Comparison of ENCODE assay signal across 14 cellular contexts in genomic region chr18:70172225-70172624, GRCh38. TPM values are rescaled to one million over a fixed set of nuclear protein-coding genes. Genes with fewer than 3 reads are reported as not detected.
A peak's percentile ranks its signal among the peaks of the same experiment; 100 is the strongest.
DNase-seq lines count a peak whose midpoint lies in the region; ATAC-seq and TF ChIP-seq lines count a peak whose summit lies in the region.
"Had no signal": no experiment of that assay in that cellular context is flagged by ENCODE, and none has a peak within 500 bp of the region (broad histone marks: within the 10 kb centered on the region; RNA-seq: fewer than 3 reads in every experiment).

No MANE protein-coding gene starts in this region.

- CTCF ChIA-PET in T-cell (lab: Charles Lee): no interaction called here

- H3K27ac ChIP-seq in right atrium auricular region (no peak overlapping the region), RWPE2 (ENCODE audit: poor library complexity, severe bottlenecking) (no peak overlapping the region), tibial nerve (no peak overlapping the region)
- H3K27ac ChIP-seq: HL-60, stomach had no signal

- no peak for TF ChIP-seq EP300 in tibial nerve (IDR thresholded peaks at IDR 0.05)

- H3K4me1 Mint-ChIP-seq in endothelial cell (ENCODE audit: unreplicated experiment): no peaks in the 10 kb centered on the region
- H3K4me1 Mint-ChIP-seq in T-cell: no peaks in the 10 kb centered on the region

- no peak for ATAC-seq in left ventricle myocardium superior
- no peak for ATAC-seq in RWPE2 (ENCODE audit: low read depth)
- no peak for ATAC-seq in T-cell (replicated peaks in 1 of 4)
- ATAC-seq in GM19351 (IDR thresholded peaks at IDR 0.05; ENCODE audit: unreplicated experiment): no peak
- ATAC-seq: activated CD8-positive, alpha-beta memory T cell treated with anti-CD3 and anti-CD28 coated beads, Interleukin-2, amount 10 ng/mL, durations not matched to agents 7 days and 5 days had no signal

- H3K27me3 Mint-ChIP-seq in endothelial cell (ENCODE audit: unreplicated experiment) (no peaks in the 10 kb centered on the region), T-cell (no peaks in the 10 kb centered on the region)
- H3K27me3 Mint-ChIP-seq: activated CD8-positive, alpha-beta memory T cell treated with anti-CD3 and anti-CD28 coated beads, Interleukin-2, amount 10 ng/mL, durations not matched to agents 7 days and 5 days; CD4-positive, CD25-positive, alpha-beta regulatory T cell had no signal

- H3K27me3 ChIP-seq in right atrium auricular region (no peaks in the 10 kb centered on the region), RWPE2 (ENCODE audit: insufficient read depth, poor library complexity, severe bottlenecking) (no peaks in the 10 kb centered on the region), tibial nerve (no peaks in the 10 kb centered on the region)
- H3K27me3 ChIP-seq: stomach had no signal

- H3K4me3 ChIP-seq in right atrium auricular region (no peak overlapping the region), RWPE2 (ENCODE audit: severe bottlenecking) (no peak overlapping the region), fibroblast of the aortic adventitia (ENCODE audit: low read depth, low read length) (no peak overlapping the region), tibial nerve (no peak overlapping the region)
- H3K4me3 ChIP-seq: lung, stomach had no signal

- H3K36me3 ChIP-seq in right atrium auricular region (no peaks in the 10 kb centered on the region), RWPE2 (ENCODE audit: low read depth) (peaks cover 43% of the 10 kb centered on the region), tibial nerve (peaks cover 0 to 12% (median 0%) of the 10 kb centered on the region in 3 donors)

- TF ChIP-seq CTCF in right atrium auricular region (IDR thresholded peaks at IDR 0.05): peak; percentile 16 to 46
- TF ChIP-seq CTCF in RWPE2 (IDR thresholded peaks at IDR 0.05; ENCODE audit: poor library complexity, severe bottlenecking): peak; percentile 48
- TF ChIP-seq CTCF in fibroblast of the aortic adventitia (IDR thresholded peaks at IDR 0.05; ENCODE audit: insufficient read depth, low read length): peak; percentile 48
- no peak for TF ChIP-seq CTCF in tibial nerve (IDR thresholded peaks at IDR 0.05)
- TF ChIP-seq CTCF in endothelial cell (IDR thresholded peaks at IDR 0.05; ENCODE audit: unreplicated experiment): no peak

- POLR2A ChIA-PET in T-cell (lab: Charles Lee): no interaction called here

- no peak for DNase-seq in right atrium auricular region (ENCODE audit: low spot score)
- no peak for DNase-seq in left ventricle myocardium superior
- DNase-seq in RWPE2 (ENCODE audit: low spot score): no peak
- peak; percentile 60 for DNase-seq in fibroblast of the aortic adventitia (ENCODE audit: low read depth)
- no peak for DNase-seq in tibial nerve (ENCODE audit: low spot score in 2 of 2)
- DNase-seq in endothelial cell (ENCODE audit: low spot score): no peak
- no peak for DNase-seq in T-cell
- DNase-seq: activated CD8-positive, alpha-beta memory T cell treated with anti-CD3 and anti-CD28 coated beads, Interleukin-2, amount 10 ng/mL, durations not matched to agents 7 days and 5 days; CD4-positive, CD25-positive, alpha-beta regulatory T cell; cerebellar nuclear complex; stomach had no signal

- no peak for TF ChIP-seq POLR2A in tibial nerve (IDR thresholded peaks at IDR 0.05)

- no peaks in the 10 kb centered on the region for H3K9me3 Mint-ChIP-seq in endothelial cell (ENCODE audit: unreplicated experiment)
- H3K9me3 Mint-ChIP-seq in T-cell: no peaks in the 10 kb centered on the region
- H3K9me3 Mint-ChIP-seq: CD4-positive, CD25-positive, alpha-beta regulatory T cell had no signal

- no peaks in the 10 kb centered on the region for H3K4me1 ChIP-seq in right atrium auricular region
- H3K4me1 ChIP-seq in RWPE2 (ENCODE audit: insufficient read depth, poor library complexity, severe bottlenecking): peaks cover 4% of the 10 kb centered on the region
- H3K4me1 ChIP-seq in tibial nerve: peaks cover 0 to under 1% (median 0%) of the 10 kb centered on the region in 4 donors
- H3K4me1 ChIP-seq: stomach had no signal

- H3K4me3 Mint-ChIP-seq in endothelial cell (ENCODE audit: unreplicated experiment) (no peak overlapping the region), T-cell (no peak overlapping the region)
- H3K4me3 Mint-ChIP-seq: activated CD8-positive, alpha-beta memory T cell treated with anti-CD3 and anti-CD28 coated beads, Interleukin-2, amount 10 ng/mL, durations not matched to agents 7 days and 5 days; CD4-positive, CD25-positive, alpha-beta regulatory T cell had no signal

- H3K36me3 Mint-ChIP-seq in endothelial cell (ENCODE audit: low read depth, unreplicated experiment) (no peaks in the 10 kb centered on the region), T-cell (peaks cover 42% of the 10 kb centered on the region)

- H3K9me3 ChIP-seq in right atrium auricular region (no peaks in the 10 kb centered on the region), RWPE2 (ENCODE audit: severe bottlenecking) (no peaks in the 10 kb centered on the region), tibial nerve (no peaks in the 10 kb centered on the region)
- H3K9me3 ChIP-seq: stomach had no signal

- H3K27ac Mint-ChIP-seq in endothelial cell (ENCODE audit: unreplicated experiment) (no peak overlapping the region), T-cell (no peak overlapping the region)
- H3K27ac Mint-ChIP-seq: activated CD8-positive, alpha-beta memory T cell treated with anti-CD3 and anti-CD28 coated beads, Interleukin-2, amount 10 ng/mL, durations not matched to agents 7 days and 5 days had no signal

- intact Hi-C loops in left ventricle myocardium superior (cut with micrococcal nuclease): no loop called here

RNA-seq across cellular contexts. Expression of gene RTTN, which starts 33.3 kb away (rescaled TPM):
- total RNA-seq in right atrium auricular region: 1 to 10 TPM; 6.3 to 8.0 TPM
- 6.8 TPM for total RNA-seq in left ventricle myocardium superior
- 14.0 and 38.6 TPM in 2 replicates for total RNA-seq in fibroblast of the aortic adventitia (ENCODE audit: low replicate concordance)
- total RNA-seq in tibial nerve: 10 to 100 TPM; 23.7 to 38.7 (median 25.4) TPM
- total RNA-seq in endothelial cell (ENCODE audit: unreplicated experiment): 15.8 TPM
- total RNA-seq in T-cell: 10 to 100 TPM; 17.8 to 31.7 (median 19.4) TPM

Comparison
In these comparisons a context has a peak if more than half of its experiments do, and no peak if none do; other contexts are left out.
1. CTCF ChIP-seq: peak in right atrium auricular region (2 of 2), RWPE2 (single experiment) and fibroblast of the aortic adventitia (single experiment); none in tibial nerve (0 of 5) and endothelial cell (single experiment).